In genomic region chr19:48170817-48171347, GRCh38 we compare ENCODE assay signal across 8 cellular contexts.
DNase-seq lines count a peak whose midpoint lies in the region; ATAC-seq and TF ChIP-seq lines count a peak whose summit lies in the region.

No MANE protein-coding gene starts in this region.

- peaks cover 42% of the 10 kb centered on the region for H3K36me3 ChIP-seq in DND-41 (ENCODE audit: insufficient read depth, low read length)
- H3K36me3 ChIP-seq in mucosa of stomach (ENCODE audit: control insufficient read depth, insufficient read depth, low read length): no peaks in the 10 kb centered on the region

- H3K4me1 ChIP-seq in DND-41 (ENCODE audit: insufficient read depth, low read length): peaks cover 35% of the 10 kb centered on the region
- peaks cover 6% of the 10 kb centered on the region for H3K4me1 ChIP-seq in mucosa of stomach (ENCODE audit: control insufficient read depth, insufficient read depth, low read length)

- peaks cover 25% of the 10 kb centered on the region for H4K20me1 ChIP-seq in DND-41 (ENCODE audit: insufficient read depth, low read length)

- in situ Hi-C loops in KBM-7 (cut with MboI; ENCODE audit: low pct_unique_long_range_greater_than_20kb, low sequenced_read_pairs): no loop called here

- H3K9ac ChIP-seq in DND-41 (ENCODE audit: low read depth, low read length) (peak overlapping the region; percentile 99), mucosa of stomach (ENCODE audit: low read length) (peak overlapping the region; percentile 71)

- peak overlapping the region; percentile 99 to 100 for H3K4me3 ChIP-seq in DND-41 (ENCODE audit: low read depth in 1 of 2, low read length in 2 of 2)
- H3K4me3 ChIP-seq in mucosa of stomach (ENCODE audit: low read length): peak overlapping the region; percentile 34

- peak overlapping the region; percentile 78 for H3K4me2 ChIP-seq in DND-41 (ENCODE audit: insufficient read depth, low read length)

- no peaks in the 10 kb centered on the region for H3K9me3 ChIP-seq in DND-41 (ENCODE audit: insufficient read depth, low read length, severe bottlenecking)
- no peaks in the 10 kb centered on the region for H3K9me3 ChIP-seq in mucosa of stomach (ENCODE audit: control insufficient read depth, low read length)

- H3K27me3 ChIP-seq in DND-41 (ENCODE audit: insufficient read depth, low read length, poor library complexity) (no peaks in the 10 kb centered on the region), mucosa of stomach (ENCODE audit: control insufficient read depth, insufficient read depth, low read length) (no peaks in the 10 kb centered on the region)

- H2AFZ ChIP-seq in DND-41 (ENCODE audit: low read depth, low read length): peak overlapping the region; percentile 86

- H3K79me2 ChIP-seq in DND-41 (ENCODE audit: insufficient read depth, low read length): peaks cover 58% of the 10 kb centered on the region

- ATAC-seq in DND-41 (ENCODE audit: insufficient read depth, low read depth): peak; percentile 23
- no peak for ATAC-seq in HG03521 (IDR thresholded peaks at IDR 0.05; ENCODE audit: unreplicated experiment)
- ATAC-seq in GM21447 (IDR thresholded peaks at IDR 0.05; ENCODE audit: unreplicated experiment): no peak
- no peak for ATAC-seq in GM21825 (IDR thresholded peaks at IDR 0.05; ENCODE audit: unreplicated experiment)

- DNase-seq in DND-41 (peak; percentile 71), KBM-7 (peak; percentile 22), OCI-M1 (lab: John Stamatoyannopoulos, UW) (no peak)
- peak; percentile 8 for DNase-seq in central memory CD4-positive, alpha-beta T cell

- TF ChIP-seq CTCF in DND-41 (IDR thresholded peaks at IDR 0.05; ENCODE audit: borderline replicate concordance, extremely low read depth, low read length, poor library complexity, severe bottlenecking): no peak

- peak overlapping the region; percentile 98 for H3K27ac ChIP-seq in DND-41 (ENCODE audit: low read length)
